20 cellular contexts compared by ENCODE assay signal in the genomic region with DNA sequence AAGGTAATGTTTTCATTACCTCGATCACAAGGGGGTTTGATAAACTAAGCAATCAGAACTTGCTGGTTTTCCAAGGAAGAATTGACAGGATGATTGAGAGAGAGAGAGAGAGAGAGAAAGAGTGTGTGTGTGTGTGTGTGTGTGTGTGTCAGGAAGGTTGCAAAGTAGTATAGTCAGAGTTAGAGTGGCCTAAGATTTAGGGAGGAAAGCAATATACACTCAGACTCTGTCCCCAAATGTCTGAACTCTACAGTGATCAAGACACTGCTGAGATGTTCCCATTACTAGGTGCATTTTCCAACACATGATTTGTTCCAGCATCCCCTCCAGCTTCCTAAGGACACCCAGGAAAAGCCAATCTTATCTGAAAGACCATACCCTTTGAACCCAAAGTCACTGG.
DNase-seq lines count a peak whose midpoint lies in the region; ATAC-seq, FAIRE-seq and TF ChIP-seq lines count a peak whose summit lies in the region.
"Had no signal": no experiment of that assay in that cellular context is flagged by ENCODE, and none has a peak within 500 bp of the region (broad histone marks: within the 10 kb centered on the region; RNA-seq: fewer than 3 reads in every experiment).

No MANE protein-coding gene starts in this region.

- WGBS in GM12878 (ENCODE audit: insufficient coverage, insufficient replicate concordance, low lambda C conversion rate, missing lambda C conversion rate): 0% methylated on average over 1 of the region's 1 CpG

- H2AFZ ChIP-seq in GM12878 (ENCODE audit: control insufficient read depth, low read depth, low read length): no peak overlapping the region

- H3K4me2 ChIP-seq in BLaER1 treated with 17β-estradiol and CSF1 and Interleukin-3, amounts not matched to agents 10 nM and 100 nM: peak overlapping the region in 9 of 11 experiments; percentile 43 to 78 (median 62); a peak in 17 of 22 replicates
- H3K4me2 ChIP-seq in GM12878 (ENCODE audit: control insufficient read depth, insufficient read depth): no peak overlapping the region
- H3K4me2 ChIP-seq: SK-N-SH had no signal

- no peak for TF ChIP-seq EP300 in GM12878 (IDR thresholded peaks at IDR 0.05; ENCODE audit: borderline replicate concordance in 1 of 2, control insufficient read depth in 1 of 2, low read depth in 2 of 2, low read length in 2 of 2)

- in situ Hi-C loops in GM12878 (cut with MboI): no loop called here

- no peaks in the 10 kb centered on the region for H3K27me3 Mint-ChIP-seq in CD4-positive, alpha-beta memory T cell
- H3K27me3 Mint-ChIP-seq in T-cell: no peaks in the 10 kb centered on the region

- RAD21 ChIA-PET in GM12878 (lab: Charles Lee; ENCODE audit: unreplicated experiment): interaction anchor here (1.2 to 22.4 kb wide), 14 partner anchors 7 to 295 kb away, joined by 3 to 407 read pairs (median 7); no protein-coding TSS in a partner anchor

- no TSS peak for BruUV-seq in GM12878 (replicated peaks; lab: Mats Ljungman, UMichigan)

- H3K4me1 Mint-ChIP-seq in CD4-positive, alpha-beta memory T cell: peaks cover 68 to 95% (median 77%) of the 10 kb centered on the region in 4 donors
- peaks cover 88 to 99% (median 91%) of the 10 kb centered on the region in 3 donors for H3K4me1 Mint-ChIP-seq in T-cell

- H3K27ac ChIP-seq in BLaER1 treated with 17β-estradiol and CSF1 and Interleukin-3, amounts not matched to agents 10 nM and 100 nM: no peak overlapping the region
- peak overlapping the region; percentile 12 for H3K27ac ChIP-seq in CD4-positive, alpha-beta memory T cell (ENCODE audit: low read depth, low read length)
- no peak overlapping the region; the same call in 1 of the 2 replicates for H3K27ac ChIP-seq in GM12878 (ENCODE audit: control insufficient read depth, insufficient read depth)
- H3K27ac ChIP-seq: RWPE1, upper lobe of left lung had no signal

- ATAC-seq in T-cell (replicated peaks in 1 of 4): peak in 3 of 4 experiments; percentile 9 to 24 (median 20)
- peak; percentile 32 for ATAC-seq in GM12878
- ATAC-seq in HG02623 (IDR thresholded peaks at IDR 0.05; ENCODE audit: unreplicated experiment): no peak
- no peak for ATAC-seq in HG03442 (IDR thresholded peaks at IDR 0.05; ENCODE audit: unreplicated experiment)
- ATAC-seq: heart right ventricle, left lobe of liver had no signal

- TF ChIP-seq CTCF in GM12878 (IDR thresholded peaks at IDR 0.05 in 2 of 3, conservative IDR thresholded peaks at IDR 0.05 in 1 of 3; ENCODE audit: control insufficient read depth in 2 of 3, extremely low read depth in 1 of 3, insufficient read depth in 1 of 3, low read depth in 3 of 3, low read length in 3 of 3): no peak

- peaks cover 0 to 17% (median 10%) of the 10 kb centered on the region in 10 experiments; a peak in 14 of 20 replicates for H3K4me1 ChIP-seq in BLaER1 treated with 17β-estradiol and CSF1 and Interleukin-3, amounts not matched to agents 10 nM and 100 nM
- H3K4me1 ChIP-seq in CD4-positive, alpha-beta memory T cell (ENCODE audit: insufficient read depth, low read length): peaks cover 81% of the 10 kb centered on the region
- H3K4me1 ChIP-seq in GM12878 (ENCODE audit: control insufficient read depth, insufficient read depth, low read length): no peaks in the 10 kb centered on the region; the same call in 1 of the 2 replicates
- H3K4me1 ChIP-seq: Caco-2, heart right ventricle, upper lobe of left lung had no signal

- H3K9ac ChIP-seq in BLaER1 treated with 17β-estradiol and CSF1 and Interleukin-3, amounts not matched to agents 10 nM and 100 nM: no peak overlapping the region
- no peak overlapping the region for H3K9ac ChIP-seq in GM12878 (ENCODE audit: control insufficient read depth, insufficient read depth, low read length)
- H3K9ac ChIP-seq: SK-N-SH had no signal

- POLR2A ChIA-PET in CD4-positive, alpha-beta memory T cell (lab: Charles Lee; ENCODE audit: partially characterized antibody): interaction anchor here (0.7 to 19.1 kb wide), 11 partner anchors 8 to 1068 kb away, joined by 3 to 320 read pairs (median 4); a partner anchor contains a TSS
- POLR2A ChIA-PET in T-cell (lab: Charles Lee): interaction anchor here in 1 of 2 donors (0.7 kb wide), 1 partner anchor 68 kb away, joined by 5 read pairs; no protein-coding TSS in a partner anchor
- POLR2A ChIA-PET in GM12878 (lab: Charles Lee): interaction anchor here (1.1 to 3.4 kb wide), 7 partner anchors 11 to 58 kb away, joined by 3 to 39 read pairs (median 9); no protein-coding TSS in a partner anchor

- H3K4me3 ChIP-seq in BLaER1 treated with 17β-estradiol and CSF1 and Interleukin-3, amounts not matched to agents 10 nM and 100 nM: no peak overlapping the region
- H3K4me3 ChIP-seq in CD4-positive, alpha-beta memory T cell (ENCODE audit: low read length in 2 of 2): peak overlapping the region in 1 of 2 donors; percentile 12
- H3K4me3 ChIP-seq in GM12878: no peak overlapping the region
- H3K4me3 ChIP-seq: heart right ventricle, upper lobe of left lung had no signal

- peaks cover 0 to 2% (median 0%) of the 10 kb centered on the region in 8 donors for H3K9me3 Mint-ChIP-seq in CD4-positive, alpha-beta memory T cell
- H3K9me3 Mint-ChIP-seq in T-cell: peaks cover 0 to 4% (median 0%) of the 10 kb centered on the region in 3 donors

- FAIRE-seq in GM12878 (lab: Jason Lieb, UNC): no peak
- FAIRE-seq: HTR-8/SVneo had no signal

- peaks cover 0 to 4% of the 10 kb centered on the region in 2 donors for H3K36me3 Mint-ChIP-seq in CD4-positive, alpha-beta memory T cell
- no peaks in the 10 kb centered on the region for H3K36me3 Mint-ChIP-seq in T-cell

- CTCF ChIA-PET in CD4-positive, alpha-beta memory T cell (lab: Charles Lee; ENCODE audit: partially characterized antibody): interaction anchor here (2.6 to 4.3 kb wide), 3 partner anchors 12 to 60 kb away, joined by 8 to 14 read pairs (median 12); no protein-coding TSS in a partner anchor
- CTCF ChIA-PET in T-cell (lab: Charles Lee): no interaction called here
- CTCF ChIA-PET in GM12878 (lab: Yijun Ruan, JAX): interaction anchor here (1.0 to 18.6 kb wide), 4 partner anchors 16 to 58 kb away, joined by 3 to 158 read pairs (median 16); no protein-coding TSS in a partner anchor

- intact Hi-C loops in CD4-positive, alpha-beta memory T cell (cut with micrococcal nuclease): loop anchor here (1.0 kb wide), 1 partner anchor 9 kb away; no protein-coding TSS in a partner anchor
- intact Hi-C loops in GM12878 (cut with micrococcal nuclease; ENCODE audit: unreplicated experiment): loop anchor here (1.0 to 10.0 kb wide), 3 partner anchors 25 to 1067 kb away; no protein-coding TSS in a partner anchor

- no peaks in the 10 kb centered on the region for H3K79me2 ChIP-seq in GM12878 (ENCODE audit: control insufficient read depth, insufficient read depth, low read length)

- H3K27ac Mint-ChIP-seq in CD4-positive, alpha-beta memory T cell: peak overlapping the region; percentile 78 to 88 (median 84)
- H3K27ac Mint-ChIP-seq in T-cell: peak overlapping the region; percentile 83 to 99
- H3K27ac Mint-ChIP-seq: H9, progenitor cell of endocrine pancreas had no signal

- SMC1A ChIA-PET in GM12878 (lab: Charles Lee; ENCODE audit: uncharacterized antibody, unreplicated experiment): interaction anchor here (0.7 to 25.6 kb wide), 16 partner anchors 8 to 150 kb away, joined by 3 to 461 read pairs (median 12); no protein-coding TSS in a partner anchor

- no peak for DNase-seq in CD4-positive, alpha-beta memory T cell
- DNase-seq in T-cell (no peak), GM12878 (ENCODE audit: low read depth, low spot score) (no peak)
- no peak for DNase-seq in activated effector memory CD4-positive, alpha-beta T cell treated with Interleukin-2 at 50 U/mL for 16 hours
- DNase-seq: activated CD8-positive, alpha-beta memory T cell treated with anti-CD3 and anti-CD28 coated beads, Interleukin-2, amount 50 U/mL, for 48 hours; amniotic stem cell; Caco-2; H9; heart right ventricle; NCI-H1105 treated with DMSO at 0.1 percent for 48 hours; NCI-H524; SK-N-SH had no signal

- H3K9me3 ChIP-seq in BLaER1 treated with 17β-estradiol and CSF1 and Interleukin-3, amounts not matched to agents 10 nM and 100 nM (replicated peaks in 1 of 11): no peaks in the 10 kb centered on the region
- H3K9me3 ChIP-seq in CD4-positive, alpha-beta memory T cell (ENCODE audit: control insufficient read depth in 1 of 2, low read length in 2 of 2): no peaks in the 10 kb centered on the region
- H3K9me3 ChIP-seq in GM12878 (replicated peaks; ENCODE audit: control insufficient read depth, insufficient read depth, low read length): no peaks in the 10 kb centered on the region
- H3K9me3 ChIP-seq: Caco-2, heart right ventricle, SK-N-SH, upper lobe of left lung had no signal

- H3K36me3 ChIP-seq in BLaER1 treated with 17β-estradiol and CSF1 and Interleukin-3, amounts not matched to agents 10 nM and 100 nM: no peaks in the 10 kb centered on the region
- no peaks in the 10 kb centered on the region for H3K36me3 ChIP-seq in CD4-positive, alpha-beta memory T cell (ENCODE audit: insufficient read depth, low read length)
- no peaks in the 10 kb centered on the region for H3K36me3 ChIP-seq in GM12878 (ENCODE audit: control insufficient read depth in 2 of 2, insufficient read depth in 2 of 2, low read length in 1 of 2)
- H3K36me3 ChIP-seq: heart right ventricle, upper lobe of left lung had no signal

- TF ChIP-seq RAD21 in GM12878 (IDR thresholded peaks at IDR 0.05; ENCODE audit: insufficient read depth, low read depth, low read length): no peak

- TF ChIP-seq POLR2A in GM12878 (IDR thresholded peaks at IDR 0.05; ENCODE audit: low read depth, low read length): no peak

- H3K27me3 ChIP-seq in BLaER1 treated with 17β-estradiol and CSF1 and Interleukin-3, amounts not matched to agents 10 nM and 100 nM: no peaks in the 10 kb centered on the region
- H3K27me3 ChIP-seq in CD4-positive, alpha-beta memory T cell (ENCODE audit: insufficient read depth, low read length): no peaks in the 10 kb centered on the region
- no peaks in the 10 kb centered on the region for H3K27me3 ChIP-seq in GM12878 (replicated peaks in 1 of 2; ENCODE audit: control insufficient read depth in 2 of 2, insufficient read depth in 2 of 2, low read length in 1 of 2)
- H3K27me3 ChIP-seq: upper lobe of left lung had no signal

- H3K4me3 Mint-ChIP-seq in CD4-positive, alpha-beta memory T cell: peak overlapping the region in 7 of 8 donors; percentile 45 to 81 (median 72)
- peak overlapping the region in 2 of 3 donors; percentile 78 to 84 for H3K4me3 Mint-ChIP-seq in T-cell
- H3K4me3 Mint-ChIP-seq: H9 had no signal

- no peaks in the 10 kb centered on the region for H4K20me1 ChIP-seq in BLaER1 treated with 17β-estradiol and CSF1 and Interleukin-3, amounts not matched to agents 10 nM and 100 nM
- H4K20me1 ChIP-seq in GM12878 (ENCODE audit: control insufficient read depth, insufficient read depth): no peaks in the 10 kb centered on the region

TF ChIP-seq in GM12878, 131 proteins besides CTCF, POLR2A, EP300 and RAD21 (continues in another document):
- TF ChIP-seq ETV6 (conservative IDR thresholded peaks at IDR 0.05 in 1 of 2, IDR thresholded peaks at IDR 0.05 in 1 of 2; ENCODE audit: borderline replicate concordance in 1 of 2, low read depth in 1 of 2) (no peak), NR2C1 (IDR thresholded peaks at IDR 0.05) (peak; percentile 37; the same call in 1 of the 2 replicates), NBN (IDR thresholded peaks at IDR 0.05) (no peak), NFIC (IDR thresholded peaks at IDR 0.05; ENCODE audit: low read depth, low read length) (no peak)

Comparison
In these comparisons a context has a peak if more than half of its experiments do, and no peak if none do; other contexts are left out.
1. ATAC-seq: peak in T-cell (3 of 4) and GM12878 (single experiment); none in HG02623 (single experiment) and HG03442 (single experiment).
2. CTCF ChIA-PET loops: an anchor here in CD4-positive, alpha-beta memory T cell (2.6 to 4.3 kb wide) and GM12878 (1.0 to 18.6 kb wide); none called in T-cell.